16 cellular contexts compared by ENCODE assay signal in the genomic region with DNA sequence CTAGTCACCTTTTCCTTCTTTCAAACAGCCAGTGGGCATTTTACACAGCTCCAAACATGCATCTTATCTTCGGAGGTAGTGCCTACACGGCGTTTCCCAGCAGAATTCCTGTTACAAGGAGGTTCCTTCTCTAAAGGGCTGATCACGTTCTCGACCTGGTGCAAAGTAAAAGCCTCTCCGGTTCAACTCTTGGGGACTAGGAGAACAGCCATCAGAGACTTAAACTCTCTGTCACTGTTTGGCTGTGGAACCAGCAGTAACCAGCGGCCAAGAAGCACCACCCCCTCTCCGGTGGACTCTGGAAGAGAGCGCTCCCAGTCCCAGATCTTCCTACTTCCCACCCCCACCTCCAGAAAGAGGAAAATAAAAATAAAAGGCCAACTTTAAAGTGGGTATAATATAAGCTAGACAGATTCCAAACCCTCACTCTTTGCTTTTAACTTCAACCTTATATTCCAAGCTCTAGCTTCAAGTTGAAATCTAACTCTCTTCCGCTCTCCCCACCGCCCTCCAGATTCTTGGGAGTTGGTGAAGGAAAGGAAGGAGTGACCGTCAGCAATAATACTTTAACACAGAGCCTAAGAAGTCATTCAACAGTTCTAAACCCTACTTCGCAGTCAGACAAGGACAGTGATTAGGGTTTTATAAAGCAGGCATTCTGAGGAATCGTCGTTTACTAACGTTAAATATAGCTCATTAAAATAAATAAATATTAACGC. TPM values are rescaled to one million over a fixed set of nuclear protein-coding genes. Genes with fewer than 3 reads are reported as not detected.
DNase-seq lines count a peak whose midpoint lies in the region; ATAC-seq, FAIRE-seq and TF ChIP-seq lines count a peak whose summit lies in the region.
"Had no signal": no experiment of that assay in that cellular context is flagged by ENCODE, and none has a peak within 500 bp of the region (broad histone marks: within the 10 kb centered on the region; RNA-seq: fewer than 3 reads in every experiment).

No MANE protein-coding gene starts in this region.

- H3K79me2 ChIP-seq in endothelial cell of umbilical vein (ENCODE audit: control insufficient read depth, insufficient read depth, low read length): no peaks in the 10 kb centered on the region

- DNase-seq in activated CD4-positive, alpha-beta T cell treated with anti-CD3 and anti-CD28 coated beads, Interleukin-2, amount 10 ng/mL, durations not matched to agents 7 days and 5 days: no peak
- DNase-seq in activated CD4-positive, alpha-beta T cell treated with anti-CD3 and anti-CD28 coated beads for 1 hour: no peak
- DNase-seq in endothelial cell of umbilical vein (ENCODE audit: low read depth, low spot score): peak; percentile 13
- DNase-seq in mesothelial cell of epicardium (ENCODE audit: low spot score in 2 of 2, unreplicated experiment in 2 of 2): no peak
- no peak for DNase-seq in tibial nerve (ENCODE audit: low spot score in 2 of 2)
- no peak for DNase-seq in GM10266 (ENCODE audit: extremely low spot score)
- no peak for DNase-seq in effector CD8-positive, alpha-beta T cell (lab: John Stamatoyannopoulos, UW)
- DNase-seq: 8988T; DMS79; HCEC 1CT; NCI-H2029; stimulated activated CD4-positive, alpha-beta T cell treated with anti-CD3 and anti-CD28 coated beads, Interleukin-4, amount 100 ng/mL, for 24 hours had no signal

- no peak overlapping the region for H3K4me3 Mint-ChIP-seq in activated CD4-positive, alpha-beta T cell treated with anti-CD3 and anti-CD28 coated beads, Interleukin-2, amount 10 ng/mL, durations not matched to agents 7 days and 5 days
- peak overlapping the region; percentile 67 for H3K4me3 Mint-ChIP-seq in mesothelial cell of epicardium
- H3K4me3 Mint-ChIP-seq: activated naive CD8-positive, alpha-beta T cell had no signal

- H3K4me2 ChIP-seq in endothelial cell of umbilical vein (ENCODE audit: insufficient read depth, low read length): peak overlapping the region; percentile 83

- no peak overlapping the region for H3K9ac ChIP-seq in endothelial cell of umbilical vein (replicated peaks; ENCODE audit: extremely low read depth, insufficient read depth, low read length)

- no peaks in the 10 kb centered on the region for H3K36me3 Mint-ChIP-seq in activated CD4-positive, alpha-beta T cell treated with anti-CD3 and anti-CD28 coated beads, Interleukin-2, amount 10 ng/mL, durations not matched to agents 7 days and 5 days (ENCODE audit: low read depth)
- H3K36me3 Mint-ChIP-seq in mesothelial cell of epicardium: no peaks in the 10 kb centered on the region
- H3K36me3 Mint-ChIP-seq: activated naive CD8-positive, alpha-beta T cell had no signal

- H3K4me1 Mint-ChIP-seq in activated CD4-positive, alpha-beta T cell treated with anti-CD3 and anti-CD28 coated beads, Interleukin-2, amount 10 ng/mL, durations not matched to agents 7 days and 5 days: peaks cover 4% of the 10 kb centered on the region
- peaks cover 40% of the 10 kb centered on the region for H3K4me1 Mint-ChIP-seq in mesothelial cell of epicardium

- H3K36me3 ChIP-seq in endothelial cell of umbilical vein (ENCODE audit: control insufficient read depth in 2 of 2, extremely low read depth in 1 of 2, insufficient read depth in 2 of 2, low read length in 2 of 2) (no peaks in the 10 kb centered on the region), tibial nerve (no peaks in the 10 kb centered on the region)
- H3K36me3 ChIP-seq: thyroid gland had no signal

- peak overlapping the region; percentile 5 for H3K27ac Mint-ChIP-seq in activated CD4-positive, alpha-beta T cell treated with anti-CD3 and anti-CD28 coated beads, Interleukin-2, amount 10 ng/mL, durations not matched to agents 7 days and 5 days
- H3K27ac Mint-ChIP-seq in mesothelial cell of epicardium: no peak overlapping the region
- H3K27ac Mint-ChIP-seq: activated naive CD8-positive, alpha-beta T cell had no signal

- H4K20me1 ChIP-seq in endothelial cell of umbilical vein (replicated peaks; ENCODE audit: control insufficient read depth, extremely low read depth, insufficient read depth, low read length): no peaks in the 10 kb centered on the region

- H3K9me3 ChIP-seq in endothelial cell of umbilical vein (replicated peaks; ENCODE audit: control insufficient read depth, insufficient read depth, low read length): no peaks in the 10 kb centered on the region
- no peaks in the 10 kb centered on the region for H3K9me3 ChIP-seq in tibial nerve
- H3K9me3 ChIP-seq: thyroid gland had no signal

- dilution Hi-C loops in endothelial cell of umbilical vein (cut with MboI; ENCODE audit: extremely low pct_ligation_motif_present, low sequenced_read_pairs): no loop called here

- no peak for ATAC-seq in HG03354 (IDR thresholded peaks at IDR 0.05; ENCODE audit: poor library complexity, severe bottlenecking, unreplicated experiment)
- ATAC-seq: activated CD4-positive, CD25-positive, alpha-beta regulatory T cell treated with anti-CD3 and anti-CD28 coated beads, Interleukin-2, amount 50 U/mL, for 24 hours had no signal

- no TSS peak for BruUV-seq in endothelial cell of umbilical vein (replicated peaks; lab: Mats Ljungman, UMichigan)

- H3K9me3 Mint-ChIP-seq in activated CD4-positive, alpha-beta T cell treated with anti-CD3 and anti-CD28 coated beads, Interleukin-2, amount 10 ng/mL, durations not matched to agents 7 days and 5 days: no peaks in the 10 kb centered on the region
- H3K9me3 Mint-ChIP-seq in mesothelial cell of epicardium: no peaks in the 10 kb centered on the region

- TF ChIP-seq POLR2A in endothelial cell of umbilical vein (IDR thresholded peaks at IDR 0.05; ENCODE audit: low read depth, low read length) (no peak), tibial nerve (IDR thresholded peaks at IDR 0.05) (no peak)

- H3K27ac ChIP-seq in endothelial cell of umbilical vein (ENCODE audit: insufficient read depth, low read depth, low read length): no peak overlapping the region
- H3K27ac ChIP-seq in tibial nerve: peak overlapping the region in 1 of 4 donors; percentile 52

- H3K27me3 Mint-ChIP-seq in activated CD4-positive, alpha-beta T cell treated with anti-CD3 and anti-CD28 coated beads, Interleukin-2, amount 10 ng/mL, durations not matched to agents 7 days and 5 days: peaks cover 30% of the 10 kb centered on the region
- H3K27me3 Mint-ChIP-seq in mesothelial cell of epicardium (ENCODE audit: low read depth): peaks cover 88% of the 10 kb centered on the region

- H3K4me3 ChIP-seq in endothelial cell of umbilical vein (replicated peaks in 1 of 3; ENCODE audit: insufficient read depth in 1 of 3, low read depth in 1 of 3, low read length in 3 of 3) (peak overlapping the region; percentile 36 to 74 (median 41)), tibial nerve (peak overlapping the region in 3 of 4 donors; percentile 17 to 37 (median 24))

- WGBS in tibial nerve, 2 donors: 9 to 14% methylated on average over 17 of the region's 17 CpGs

- POLR2A ChIA-PET in activated CD4-positive, alpha-beta T cell treated with anti-CD3 and anti-CD28 coated beads, Interleukin-2, amount 10 ng/mL, durations not matched to agents 7 days and 5 days (lab: Charles Lee): no interaction called here
- POLR2A ChIA-PET in endothelial cell of umbilical vein (lab: Charles Lee): no interaction called here

- intact Hi-C loops in endothelial cell of umbilical vein (cut with micrococcal nuclease): no loop called here

- TF ChIP-seq CTCF in endothelial cell of umbilical vein (IDR thresholded peaks at IDR 0.05; ENCODE audit: extremely low read depth in 1 of 2, insufficient read depth in 1 of 2, low read depth in 1 of 2, low read length in 2 of 2) (no peak), mesothelial cell of epicardium (IDR thresholded peaks at IDR 0.05; ENCODE audit: unreplicated experiment) (no peak), tibial nerve (IDR thresholded peaks at IDR 0.05) (no peak), GM10266 (IDR thresholded peaks at IDR 0.05; ENCODE audit: control insufficient read depth, insufficient read depth, low read depth, missing control alignments) (no peak)

- TF ChIP-seq EP300 in tibial nerve (IDR thresholded peaks at IDR 0.05): no peak

- H3K27me3 ChIP-seq in endothelial cell of umbilical vein (ENCODE audit: control insufficient read depth in 2 of 2, insufficient read depth in 2 of 2, low read length in 2 of 2) (peaks cover 34 to 49% of the 10 kb centered on the region in 2 experiments), tibial nerve (peaks cover 0 to 26% of the 10 kb centered on the region in 2 donors)
- H3K27me3 ChIP-seq: thyroid gland had no signal

- CTCF ChIA-PET in activated CD4-positive, alpha-beta T cell treated with anti-CD3 and anti-CD28 coated beads, Interleukin-2, amount 10 ng/mL, durations not matched to agents 7 days and 5 days (lab: Charles Lee): interaction anchor here (0.6 kb wide), 1 partner anchor 1750 kb away, joined by 4 read pairs; no protein-coding TSS in a partner anchor
- CTCF ChIA-PET in endothelial cell of umbilical vein (lab: Charles Lee): interaction anchor here (0.8 to 2.5 kb wide), 4 partner anchors 9 to 101 kb away, joined by 3 to 8 read pairs (median 4); no protein-coding TSS in a partner anchor

- peak overlapping the region; percentile 89 for H2AFZ ChIP-seq in endothelial cell of umbilical vein (ENCODE audit: low read depth, low read length)

- H3K9me1 ChIP-seq in endothelial cell of umbilical vein (replicated peaks; ENCODE audit: control insufficient read depth, extremely low read depth, insufficient read depth, low read length): no peaks in the 10 kb centered on the region

- FAIRE-seq in endothelial cell of umbilical vein (lab: Jason Lieb, UNC): peak; percentile 18

- H3K4me1 ChIP-seq in endothelial cell of umbilical vein (ENCODE audit: control insufficient read depth, extremely low read depth, insufficient read depth, low read length): peaks cover 28% of the 10 kb centered on the region
- H3K4me1 ChIP-seq in tibial nerve: peaks cover 0 to 37% (median 0%) of the 10 kb centered on the region in 4 donors

TF ChIP-seq in endothelial cell of umbilical vein, 7 proteins besides CTCF, POLR2A, EP300 and RAD21 (continues in another document):
- TF ChIP-seq EZH2 (IDR thresholded peaks at IDR 0.05; ENCODE audit: borderline replicate concordance, low read depth, low read length, severe bottlenecking) (no peak), FOS (IDR thresholded peaks at IDR 0.05; ENCODE audit: borderline replicate concordance, insufficient read depth, low read length) (no peak)

RNA-seq across cellular contexts. Expression of gene BRINP3, which starts 2.9 kb away (rescaled TPM):
- not detected for total RNA-seq in activated CD4-positive, alpha-beta T cell treated with anti-CD3 and anti-CD28 coated beads, Interleukin-2, amount 10 ng/mL, durations not matched to agents 7 days and 5 days
- not detected in 2 replicates for total RNA-seq in endothelial cell of umbilical vein
- polyA plus RNA-seq in endothelial cell of umbilical vein: not detected in 2 replicates
- not detected in 2 replicates for polyA plus RNA-seq in endothelial cell of umbilical vein (2011; cell fraction: cytosol; rRNA removed)
- not detected in 2 replicates for polyA plus RNA-seq in endothelial cell of umbilical vein (2011; cell fraction: nucleus; rRNA removed)
- polyA plus RNA-seq in endothelial cell of umbilical vein (2012): not detected in 2 replicates
- polyA minus RNA-seq in endothelial cell of umbilical vein: not detected in 2 replicates
- polyA minus RNA-seq in endothelial cell of umbilical vein (2011; cell fraction: cytosol; rRNA and poly(A)+ RNA removed): not detected
- polyA minus RNA-seq in endothelial cell of umbilical vein (2011; cell fraction: nucleus; rRNA and poly(A)+ RNA removed): not detected in 2 replicates
- 0.09 to 0.25 TPM (median 0.22 TPM) in 3 replicates for total RNA-seq in mesothelial cell of epicardium
- total RNA-seq in tibial nerve: under 1 TPM in 2 of 4 donors, not detected in 2; 0.20 to 0.21 TPM
